ENCODE assay signal across 2 cellular contexts in genomic region chr12:6888360-6888759, GRCh38.
TF ChIP-seq lines count a peak whose summit lies in the region.

No MANE protein-coding gene starts in this region.

TF ChIP-seq in IMR-90, 13 proteins besides CTCF, POLR2A, EP300 and RAD21:
- no peak for TF ChIP-seq SMC3 (IDR thresholded peaks at IDR 0.05; ENCODE audit: low read depth, low read length)
- TF ChIP-seq MAFK (IDR thresholded peaks at IDR 0.05; ENCODE audit: low read depth, low read length): peak; percentile 80

TF ChIP-seq in endothelial cell of umbilical vein, 7 proteins besides CTCF, POLR2A, EP300 and RAD21:
- TF ChIP-seq GATA2 (IDR thresholded peaks at IDR 0.05; ENCODE audit: insufficient read depth, insufficient read length, low read depth, low read length): no peak
- no peak for TF ChIP-seq MYC (IDR thresholded peaks at IDR 0.05; ENCODE audit: low read depth, low read length)
- no peak for TF ChIP-seq POLR2AphosphoS5 (IDR thresholded peaks at IDR 0.05; ENCODE audit: insufficient read depth, low read depth, low read length)
- no peak for TF ChIP-seq FOS (IDR thresholded peaks at IDR 0.05; ENCODE audit: borderline replicate concordance, insufficient read depth, low read length)
- TF ChIP-seq JUN (IDR thresholded peaks at IDR 0.05; ENCODE audit: borderline replicate concordance, insufficient read depth, insufficient read length, low read depth): no peak
